10 cellular contexts compared by ENCODE assay signal in genomic region chr2:102412199-102412598, GRCh38. TPM values are rescaled to one million over a fixed set of nuclear protein-coding genes. Genes with fewer than 3 reads are reported as not detected.
"Had no signal": no experiment of that assay in that cellular context is flagged by ENCODE, and none has a peak within 500 bp of the region (broad histone marks: within the 10 kb centered on the region; RNA-seq: fewer than 3 reads in every experiment).

No MANE protein-coding gene starts in this region.

- ATAC-seq: GM23338, HCT116 had no signal

- H3K9me3 Mint-ChIP-seq: HFFc6 had no signal

- DNase-seq: GM23248, GOT3, H7, H9, HCEC 1CT, HFFc6 had no signal

- H3K9me3 ChIP-seq: HAP-1 had no signal

- H3K27ac ChIP-seq: GM23248 had no signal

- H3K4me3 ChIP-seq: GM23248, GM23338, HAP-1 had no signal

- H3K36me3 ChIP-seq: HAP-1 had no signal

- H3K4me1 ChIP-seq: HAP-1 had no signal

- H3K27ac Mint-ChIP-seq: GM23338, H9, HFFc6 had no signal

- H3K4me1 Mint-ChIP-seq: GM23338, H9 had no signal

- H3K4me3 Mint-ChIP-seq: GM23338, H9, HFFc6 had no signal

RNA-seq across cellular contexts. Expression of gene IL18RAP, which starts 10.8 kb away (rescaled TPM):
- total RNA-seq: GM23248, GM23338, H1, H7, H9, HFFc6 had no signal

RNA-seq across cellular contexts. Expression of gene IL18R1, which starts 56.6 kb away (rescaled TPM):
- total RNA-seq: H9, HFFc6 had no signal
